Comparison of ENCODE assay signal across 1 cellular context in genomic region chr2:203815541-203815898, GRCh38.
TF ChIP-seq lines count a peak whose summit lies in the region.

No MANE protein-coding gene starts in this region.

TF ChIP-seq in A549, 52 proteins besides CTCF, POLR2A, EP300 and RAD21 (continued from another document):
- TF ChIP-seq BCL3 (IDR thresholded peaks at IDR 0.05) (no peak), E2F6 (IDR thresholded peaks at IDR 0.05; ENCODE audit: borderline replicate concordance, low read depth) (no peak), TFCP2L1 (CRISPR knock-in tag; IDR thresholded peaks at IDR 0.05) (no peak), NR3C1 (IDR thresholded peaks at IDR 0.05) (no peak), JUN (IDR thresholded peaks at IDR 0.05) (no peak), NPAS2 (CRISPR knock-in tag; IDR thresholded peaks at IDR 0.05; ENCODE audit: borderline replicate concordance) (no peak), ZSCAN20 (CRISPR knock-in tag; IDR thresholded peaks at IDR 0.05) (no peak), MAZ (IDR thresholded peaks at IDR 0.05; ENCODE audit: borderline replicate concordance, low read depth, low read length) (no peak)
